ENCODE assay signal across 10 cellular contexts in the genomic region with DNA sequence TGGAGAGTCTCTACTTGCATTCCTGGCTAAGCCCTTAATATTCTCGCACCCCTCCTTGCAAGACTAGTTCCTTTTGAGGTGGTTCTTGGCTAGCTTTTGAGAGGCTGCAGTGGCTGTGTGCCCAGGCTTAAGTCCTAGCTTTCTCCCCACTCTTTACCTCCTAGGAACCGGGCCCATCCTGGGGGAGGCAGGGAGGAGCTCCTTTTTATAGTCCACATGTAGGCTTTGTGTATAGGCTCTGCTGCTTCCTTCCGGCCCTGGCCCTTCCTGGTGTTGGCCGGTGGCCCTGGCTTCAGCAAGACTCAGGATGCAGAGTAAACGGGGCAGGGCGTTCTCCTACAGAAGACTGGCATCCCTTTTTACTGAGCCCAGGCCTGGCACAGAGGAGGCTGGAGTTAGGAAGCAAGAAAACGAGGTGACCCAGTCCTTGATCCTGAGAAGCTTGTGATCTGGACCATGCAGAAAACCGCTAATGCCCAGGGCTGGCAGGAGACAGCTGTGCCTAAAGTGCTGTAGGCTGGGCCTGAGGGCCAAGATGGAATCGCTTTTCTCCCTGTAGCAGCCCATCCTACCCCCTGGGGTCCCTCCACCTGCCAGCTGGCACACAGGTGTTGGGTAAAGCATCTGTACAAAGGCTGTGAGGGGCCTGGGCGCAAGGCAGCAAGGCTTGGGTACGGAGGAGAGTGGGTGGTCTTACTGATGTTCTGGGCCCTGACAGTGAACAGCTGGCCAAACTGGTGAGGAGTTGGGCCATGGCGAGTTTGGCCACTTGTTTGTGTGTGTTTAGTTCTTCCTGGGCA. TPM values are rescaled to one million over a fixed set of nuclear protein-coding genes. Genes with fewer than 3 reads are reported as not detected.
DNase-seq lines count a peak whose midpoint lies in the region; ATAC-seq lines count a peak whose summit lies in the region.
"Had no signal": no experiment of that assay in that cellular context is flagged by ENCODE, and none has a peak within 500 bp of the region (broad histone marks: within the 10 kb centered on the region; RNA-seq: fewer than 3 reads in every experiment).

No MANE protein-coding gene starts in this region.

- peaks cover 100% of the 10 kb centered on the region for H3K4me1 Mint-ChIP-seq in activated naive CD4-positive, alpha-beta T cell treated with anti-CD3 and anti-CD28 coated beads, Interleukin-2, amount 50 U/mL, for 24 hours
- H3K4me1 Mint-ChIP-seq in effector memory CD8-positive, alpha-beta T cell (ENCODE audit: low read depth in 2 of 2) = peaks cover 89 to 93% of the 10 kb centered on the region in 2 donors
- peaks cover 69 to 100% (median 97%) of the 10 kb centered on the region in 4 donors for H3K4me1 Mint-ChIP-seq in naive thymus-derived CD8-positive, alpha-beta T cell

- H3K27me3 ChIP-seq in aorta (ENCODE audit: control insufficient read depth in 1 of 2, insufficient read depth in 2 of 2, low read length in 1 of 2) = no peaks in the 10 kb centered on the region
- H3K27me3 ChIP-seq: pancreas had no signal

- peaks cover 2 to 4% of the 10 kb centered on the region in 2 donors for H3K4me1 ChIP-seq in aorta (ENCODE audit: control insufficient read depth in 1 of 2, insufficient read depth in 2 of 2, low read length in 2 of 2)
- H3K4me1 ChIP-seq: pancreas had no signal

- peak overlapping the region; percentile 11 for H3K4me3 Mint-ChIP-seq in activated naive CD4-positive, alpha-beta T cell treated with anti-CD3 and anti-CD28 coated beads, Interleukin-2, amount 50 U/mL, for 24 hours
- peak overlapping the region; percentile 85 to 93 for H3K4me3 Mint-ChIP-seq in effector memory CD8-positive, alpha-beta T cell
- H3K4me3 Mint-ChIP-seq in naive thymus-derived CD8-positive, alpha-beta T cell = peak overlapping the region; percentile 21 to 99 (median 92)

- no peaks in the 10 kb centered on the region for H3K36me3 ChIP-seq in aorta (ENCODE audit: control insufficient read depth in 1 of 2, insufficient read depth in 2 of 2, low read length in 1 of 2)
- H3K36me3 ChIP-seq: pancreas had no signal

- no peaks in the 10 kb centered on the region for H3K9me3 Mint-ChIP-seq in activated naive CD4-positive, alpha-beta T cell treated with anti-CD3 and anti-CD28 coated beads, Interleukin-2, amount 50 U/mL, for 24 hours
- H3K9me3 Mint-ChIP-seq in effector memory CD8-positive, alpha-beta T cell = no peaks in the 10 kb centered on the region
- no peaks in the 10 kb centered on the region for H3K9me3 Mint-ChIP-seq in naive thymus-derived CD8-positive, alpha-beta T cell

- no peaks in the 10 kb centered on the region for H3K27me3 Mint-ChIP-seq in activated naive CD4-positive, alpha-beta T cell treated with anti-CD3 and anti-CD28 coated beads, Interleukin-2, amount 50 U/mL, for 24 hours
- H3K27me3 Mint-ChIP-seq in effector memory CD8-positive, alpha-beta T cell = no peaks in the 10 kb centered on the region
- no peaks in the 10 kb centered on the region for H3K27me3 Mint-ChIP-seq in naive thymus-derived CD8-positive, alpha-beta T cell

- intact Hi-C loops in aorta (cut with DNase I) = no loop called here

- peak overlapping the region; percentile 46 to 52 for H3K27ac ChIP-seq in aorta (ENCODE audit: low read depth in 1 of 2, low read length in 2 of 2)
- H3K27ac ChIP-seq: KMS-11, pancreas had no signal

- H3K27ac Mint-ChIP-seq in activated naive CD4-positive, alpha-beta T cell treated with anti-CD3 and anti-CD28 coated beads, Interleukin-2, amount 50 U/mL, for 24 hours = peak overlapping the region; percentile 82
- H3K27ac Mint-ChIP-seq in effector memory CD8-positive, alpha-beta T cell = peak overlapping the region; percentile 92 to 96
- peak overlapping the region; percentile 89 to 99 (median 94) for H3K27ac Mint-ChIP-seq in naive thymus-derived CD8-positive, alpha-beta T cell

- no peak for DNase-seq in activated naive CD4-positive, alpha-beta T cell treated with Interleukin-2 at 50 U/mL for 16 hours
- DNase-seq in effector memory CD8-positive, alpha-beta T cell = no peak
- DNase-seq in naive thymus-derived CD8-positive, alpha-beta T cell = no peak
- DNase-seq in aorta (peak; percentile 65 to 80), NCI-H526 (lab: John Stamatoyannopoulos, UW) (no peak)
- DNase-seq in stimulated activated CD4-positive, alpha-beta T cell treated with anti-CD3 and anti-CD28 coated beads, Interleukin-2, amount 100 ng/mL, for 24 hours = no peak

- WGBS in aorta, 2 donors = 26 to 29% methylated on average over 12 of the region's 12 CpGs

- H3K4me3 ChIP-seq in aorta (ENCODE audit: low read length in 2 of 2) = no peak overlapping the region
- H3K4me3 ChIP-seq: pancreas had no signal

- H3K36me3 Mint-ChIP-seq in activated naive CD4-positive, alpha-beta T cell treated with anti-CD3 and anti-CD28 coated beads, Interleukin-2, amount 50 U/mL, for 24 hours = peaks cover 3% of the 10 kb centered on the region
- H3K36me3 Mint-ChIP-seq in effector memory CD8-positive, alpha-beta T cell (ENCODE audit: insufficient read depth) = peaks cover 13% of the 10 kb centered on the region
- peaks cover 0 to 33% (median 0%) of the 10 kb centered on the region in 3 donors for H3K36me3 Mint-ChIP-seq in naive thymus-derived CD8-positive, alpha-beta T cell

- no peak for ATAC-seq in effector memory CD8-positive, alpha-beta T cell (replicated peaks)
- no peak for ATAC-seq in naive thymus-derived CD8-positive, alpha-beta T cell
- peak; percentile 7 for ATAC-seq in aorta (ENCODE audit: low FRiP score)
- ATAC-seq in GM18520 (IDR thresholded peaks at IDR 0.05; ENCODE audit: unreplicated experiment) = no peak
- ATAC-seq: pancreas had no signal

- POLR2A ChIA-PET in naive thymus-derived CD8-positive, alpha-beta T cell (lab: Charles Lee) = interaction anchor here (3.0 to 16.1 kb wide), 2 partner anchors 9 to 14 kb away, joined by 40 to 734 read pairs; partner anchors contain the start of gene PLCG1

- H3K9me3 ChIP-seq in aorta (ENCODE audit: control insufficient read depth, low read length) = no peaks in the 10 kb centered on the region
- H3K9me3 ChIP-seq: pancreas had no signal

RNA-seq across cellular contexts. Expression of gene PLCG1, which starts 8.7 kb away (rescaled TPM):
- 100 to 1,000 TPM; 384 to 393 TPM for total RNA-seq in naive thymus-derived CD8-positive, alpha-beta T cell
- 10 to 100 TPM; 37.4 to 92.5 (median 53.2) TPM for polyA plus RNA-seq in naive thymus-derived CD8-positive, alpha-beta T cell
- total RNA-seq in aorta = 100 to 1,000 TPM in 1 of 2 donors, 10 to 100 TPM in 1; 96.3 to 148 TPM
- 10 to 100 TPM; 17.9 to 52.5 TPM for polyA plus RNA-seq in aorta

Comparison
In these comparisons a context has a peak if more than half of its experiments do, and no peak if none do; other contexts are left out.
1. H3K4me3 Mint-ChIP-seq: peak in every context shown above with its lines; median percentile 92 in naive thymus-derived CD8-positive, alpha-beta T cell; 89 in effector memory CD8-positive, alpha-beta T cell; 11 in activated naive CD4-positive, alpha-beta T cell treated with anti-CD3 and anti-CD28 coated beads, Interleukin-2, amount 50 U/mL, for 24 hours.
2. DNase-seq: peak in aorta (2 of 2); none in activated naive CD4-positive, alpha-beta T cell treated with Interleukin-2 at 50 U/mL for 16 hours (single experiment), effector memory CD8-positive, alpha-beta T cell (0 of 3), naive thymus-derived CD8-positive, alpha-beta T cell (0 of 10), stimulated activated CD4-positive, alpha-beta T cell treated with anti-CD3 and anti-CD28 coated beads, Interleukin-2, amount 100 ng/mL, for 24 hours (0 of 2) and NCI-H526 (0 of 2).
3. Peak in every context shown above with its lines, with median percentiles within 50 percentile points of each other: H3K27ac Mint-ChIP-seq.